ENCODE assay signal across 9 cellular contexts in genomic region chr11:76918941-76919386, GRCh38. TPM values are rescaled to one million over a fixed set of nuclear protein-coding genes. Genes with fewer than 3 reads are reported as not detected.
DNase-seq lines count a peak whose midpoint lies in the region; FAIRE-seq and TF ChIP-seq lines count a peak whose summit lies in the region.
"Had no signal": no experiment of that assay in that cellular context is flagged by ENCODE, and none has a peak within 500 bp of the region (broad histone marks: within the 10 kb centered on the region; RNA-seq: fewer than 3 reads in every experiment).

No MANE protein-coding gene starts in this region.

- peak overlapping the region; percentile 53 for H3K4me3 Mint-ChIP-seq in MCF 10A (ENCODE audit: unreplicated experiment)

- H3K36me3 Mint-ChIP-seq in MCF 10A (ENCODE audit: insufficient read depth, unreplicated experiment), result no peaks in the 10 kb centered on the region

- H3K27me3 ChIP-seq in subcutaneous abdominal adipose tissue (ENCODE audit: control insufficient read depth in 5 of 5, insufficient read depth in 4 of 5, low read length in 5 of 5), result no peaks in the 10 kb centered on the region

- H3K27ac ChIP-seq in kidney (ENCODE audit: low read depth in 2 of 2, low read length in 2 of 2) (no peak overlapping the region), subcutaneous abdominal adipose tissue (ENCODE audit: low read depth, low read length) (peak overlapping the region; percentile 31)
- H3K27ac ChIP-seq: skin epidermis had no signal

- intact Hi-C loops in MCF 10A (cut with micrococcal nuclease) (loop anchor here (1.0 to 2.0 kb wide), 2 partner anchors 58 to 112 kb away; partner anchors contain the start of gene ACER3), kidney (cut with DNase I) (loop anchor here (10.0 kb wide), 1 partner anchor 104 kb away; no protein-coding TSS in a partner anchor)

- H3K27me3 Mint-ChIP-seq in MCF 10A (ENCODE audit: insufficient read depth, unreplicated experiment), result no peaks in the 10 kb centered on the region

- TF ChIP-seq CTCF in MCF 10A (IDR thresholded peaks at IDR 0.05; ENCODE audit: unreplicated experiment), result peak; percentile 74
- TF ChIP-seq CTCF in kidney (IDR thresholded peaks at IDR 0.05; ENCODE audit: borderline replicate concordance, extremely low read depth, insufficient read depth), result peak; percentile 79

- H3K4me3 ChIP-seq in kidney (ENCODE audit: low read length in 2 of 2), result peak overlapping the region; percentile 12 to 53
- peak overlapping the region; percentile 17 to 50 (median 25) for H3K4me3 ChIP-seq in subcutaneous abdominal adipose tissue (ENCODE audit: low read depth in 1 of 5, low read length in 5 of 5)
- H3K4me3 ChIP-seq: skin epidermis had no signal

- DNase-seq in Caki2 (ENCODE audit: low read depth), result peak; percentile 33
- peak; percentile 84 for DNase-seq in HT-29 (ENCODE audit: low spot score)
- peak; percentile 31 for DNase-seq in NCI-H82 treated with DMSO at 0.1 percent for 48 hours (lab: John Stamatoyannopoulos, UW; ENCODE audit: unreplicated experiment)
- DNase-seq in MCF 10A (ENCODE audit: unreplicated experiment), result peak; percentile 77
- DNase-seq in kidney, result no peak
- DNase-seq in activated CD4-positive, CD25-positive, alpha-beta regulatory T cell treated with anti-CD3 and anti-CD28 coated beads, Interleukin-2, amount 50 U/mL, for 72 hours, result no peak
- DNase-seq in NK-92 (lab: John Stamatoyannopoulos, UW; ENCODE audit: unreplicated experiment), result no peak

- H3K9me3 ChIP-seq in kidney (ENCODE audit: control insufficient read depth in 1 of 2, low read length in 2 of 2) (no peaks in the 10 kb centered on the region), subcutaneous abdominal adipose tissue (ENCODE audit: control insufficient read depth in 5 of 5, low read length in 5 of 5) (no peaks in the 10 kb centered on the region)

- in situ Hi-C loops in Caki2 (cut with HindIII; ENCODE audit: low pct_unique_long_range_greater_than_20kb, low sequenced_read_pairs), result no loop called here

- H3K9me3 Mint-ChIP-seq in MCF 10A (ENCODE audit: unreplicated experiment), result no peaks in the 10 kb centered on the region

- BruUV-seq in MCF 10A (replicated peaks; lab: Mats Ljungman, UMichigan), result no TSS peak

- no peaks in the 10 kb centered on the region for H3K4me1 Mint-ChIP-seq in MCF 10A (ENCODE audit: insufficient read depth, unreplicated experiment)

- CTCF ChIA-PET in MCF 10A (lab: Yijun Ruan, JAX), result interaction anchor here (0.6 to 7.4 kb wide), 54 partner anchors 15 to 258 kb away, joined by 3 to 170 read pairs (median 6); no protein-coding TSS in a partner anchor

- POLR2A ChIA-PET in MCF 10A (lab: Yijun Ruan, JAX), result interaction anchor here (0.9 to 1.8 kb wide), 8 partner anchors 94 to 185 kb away, joined by 3 to 11 read pairs (median 4); no protein-coding TSS in a partner anchor

- H3K27ac Mint-ChIP-seq in MCF 10A (ENCODE audit: low read depth, unreplicated experiment), result no peak overlapping the region

- peak; percentile 89 for FAIRE-seq in kidney (lab: Jason Lieb, UNC)

- H3K4me1 ChIP-seq in kidney (ENCODE audit: control insufficient read depth in 1 of 2, insufficient read depth in 1 of 2, low read depth in 1 of 2, low read length in 2 of 2) (peaks cover 0 to 3% of the 10 kb centered on the region in 2 donors), subcutaneous abdominal adipose tissue (ENCODE audit: control insufficient read depth in 5 of 5, insufficient read depth in 5 of 5, low read length in 5 of 5) (peaks cover 0 to 18% (median 17%) of the 10 kb centered on the region in 5 donors)

- H3K9ac ChIP-seq in kidney (ENCODE audit: low read length in 2 of 2) (peak overlapping the region in 1 of 2 donors; percentile 35), subcutaneous abdominal adipose tissue (ENCODE audit: low read length in 5 of 5) (peak overlapping the region in 4 of 5 donors; percentile 9 to 68 (median 42))

- H3K36me3 ChIP-seq in kidney (ENCODE audit: control insufficient read depth in 1 of 2, insufficient read depth in 2 of 2, low read length in 2 of 2) (no peaks in the 10 kb centered on the region), subcutaneous abdominal adipose tissue (ENCODE audit: control insufficient read depth in 5 of 5, insufficient read depth in 5 of 5, low read length in 5 of 5) (no peaks in the 10 kb centered on the region)

RNA-seq across cellular contexts. Expression of gene ACER3, which starts 58.2 kb away (rescaled TPM):
- total RNA-seq in Caki2 (2014; rRNA removed; shearing (Covaris generic); ENCODE audit: low replicate concordance), result 1.2 and 5.7 TPM in 2 replicates
- total RNA-seq in HT-29 (2014; rRNA removed; shearing (Covaris generic)), result 7.1 and 13.4 TPM in 2 replicates
- 12.7 and 13.8 TPM in 2 replicates for total RNA-seq in MCF 10A (2022)
- total RNA-seq in kidney, result 35.3 TPM
- polyA plus RNA-seq in kidney (ENCODE audit: insufficient read depth, low read depth, low replicate concordance), result 5.9 TPM

Comparison
In these comparisons a context has a peak if more than half of its experiments do, and no peak if none do; other contexts are left out.
1. DNase-seq: peak in Caki2 (single experiment), HT-29 (single experiment), NCI-H82 treated with DMSO at 0.1 percent for 48 hours (single experiment) and MCF 10A (single experiment); none in kidney (single experiment), activated CD4-positive, CD25-positive, alpha-beta regulatory T cell treated with anti-CD3 and anti-CD28 coated beads, Interleukin-2, amount 50 U/mL, for 72 hours (single experiment) and NK-92 (single experiment).